In genomic region chr22:47676685-47677084, GRCh38 we compare ENCODE assay signal across 29 cellular contexts.
"Had no signal": no experiment of that assay in that cellular context is flagged by ENCODE, and none has a peak within 500 bp of the region (broad histone marks: within the 10 kb centered on the region; RNA-seq: fewer than 3 reads in every experiment).

No MANE protein-coding gene starts in this region.

- H3K4me3 Mint-ChIP-seq: activated CD4-positive, alpha-beta memory T cell treated with anti-CD3 and anti-CD28 coated beads, Interleukin-2, amount 10 ng/mL, durations not matched to agents 7 days and 5 days; activated CD4-positive, alpha-beta T cell treated with anti-CD3 and anti-CD28 coated beads for 36 hours; activated CD4-positive, alpha-beta T cell treated with anti-CD3 and anti-CD28 coated beads, Interleukin-2, amount 10 ng/mL, durations not matched to agents 24 days and 14 days; activated naive CD4-positive, alpha-beta T cell treated with anti-CD3 and anti-CD28 coated beads, Interleukin-2, amount 10 ng/mL, durations not matched to agents 7 days and 5 days; activated naive CD8-positive, alpha-beta T cell treated with anti-CD3 and anti-CD28 coated beads, Interleukin-2, amount 10 ng/mL, durations not matched to agents 7 days and 5 days; activated T-cell treated with anti-CD3 and anti-CD28 coated beads, Interleukin-2, amount 50 U/mL, for 24 hours; activated T-cell treated with anti-CD3 and anti-CD28 coated beads, Interleukin-2, amount 50 U/mL, for 72 hours; brain had no signal

- H3K36me3 Mint-ChIP-seq: activated naive CD4-positive, alpha-beta T cell treated with anti-CD3 and anti-CD28 coated beads, Interleukin-2, amount 10 ng/mL, durations not matched to agents 7 days and 5 days; activated naive CD4-positive, alpha-beta T cell treated with anti-CD3 and anti-CD28 coated beads, Interleukin-2, amount 50 U/mL, for 72 hours; brain had no signal

- H3K9me3 Mint-ChIP-seq: activated T-cell treated with anti-CD3 and anti-CD28 coated beads, Interleukin-2, amount 50 U/mL, for 24 hours had no signal

- H3K4me1 Mint-ChIP-seq: activated CD4-positive, alpha-beta memory T cell treated with anti-CD3 and anti-CD28 coated beads, Interleukin-2, amount 10 ng/mL, durations not matched to agents 7 days and 5 days; activated CD4-positive, alpha-beta T cell treated with anti-CD3 and anti-CD28 coated beads for 36 hours; activated CD4-positive, alpha-beta T cell treated with anti-CD3 and anti-CD28 coated beads, Interleukin-2, amount 10 ng/mL, durations not matched to agents 24 days and 14 days; activated naive CD4-positive, alpha-beta T cell treated with anti-CD3 and anti-CD28 coated beads, Interleukin-2, amount 10 ng/mL, durations not matched to agents 7 days and 5 days; activated naive CD8-positive, alpha-beta T cell treated with anti-CD3 and anti-CD28 coated beads, Interleukin-2, amount 10 ng/mL, durations not matched to agents 7 days and 5 days had no signal

- H3K27me3 ChIP-seq: ascending aorta had no signal

- ATAC-seq: activated CD4-positive, alpha-beta T cell treated with anti-CD3 and anti-CD28 coated beads for 36 hours; activated naive CD4-positive, alpha-beta T cell treated with anti-CD3 and anti-CD28 coated beads, Interleukin-2, amount 50 U/mL, for 72 hours; activated T-cell treated with anti-CD3 and anti-CD28 coated beads, Interleukin-2, amount 50 U/mL, for 72 hours; gastroesophageal sphincter had no signal

- H3K4me1 ChIP-seq: ascending aorta, esophagus squamous epithelium, gastroesophageal sphincter had no signal

- H3K27ac ChIP-seq: ascending aorta, epithelial cell of prostate, esophagus squamous epithelium, gastroesophageal sphincter had no signal

- FAIRE-seq: bronchial epithelial cell, colon, endometrium, endothelial cell of umbilical vein had no signal

- H3K9me3 ChIP-seq: ascending aorta, gastroesophageal sphincter had no signal

- H3K4me3 ChIP-seq: ascending aorta, esophagus squamous epithelium, gastroesophageal sphincter had no signal

- H3K27ac Mint-ChIP-seq: activated CD4-positive, alpha-beta memory T cell treated with anti-CD3 and anti-CD28 coated beads, Interleukin-2, amount 10 ng/mL, durations not matched to agents 7 days and 5 days; activated CD4-positive, alpha-beta T cell treated with anti-CD3 and anti-CD28 coated beads for 36 hours; activated CD4-positive, alpha-beta T cell treated with anti-CD3 and anti-CD28 coated beads, Interleukin-2, amount 10 ng/mL, durations not matched to agents 24 days and 14 days; activated naive CD4-positive, alpha-beta T cell treated with anti-CD3 and anti-CD28 coated beads, Interleukin-2, amount 10 ng/mL, durations not matched to agents 7 days and 5 days; activated naive CD4-positive, alpha-beta T cell treated with anti-CD3 and anti-CD28 coated beads, Interleukin-2, amount 50 U/mL, for 72 hours; activated naive CD8-positive, alpha-beta T cell treated with anti-CD3 and anti-CD28 coated beads, Interleukin-2, amount 10 ng/mL, durations not matched to agents 7 days and 5 days; activated T-cell treated with anti-CD3 and anti-CD28 coated beads, Interleukin-2, amount 50 U/mL, for 24 hours; activated T-cell treated with anti-CD3 and anti-CD28 coated beads, Interleukin-2, amount 50 U/mL, for 72 hours; brain had no signal

- H3K27me3 Mint-ChIP-seq: activated CD4-positive, alpha-beta memory T cell treated with anti-CD3 and anti-CD28 coated beads, Interleukin-2, amount 10 ng/mL, durations not matched to agents 7 days and 5 days; activated CD4-positive, alpha-beta T cell treated with anti-CD3 and anti-CD28 coated beads, Interleukin-2, amount 10 ng/mL, durations not matched to agents 24 days and 14 days; activated naive CD4-positive, alpha-beta T cell treated with anti-CD3 and anti-CD28 coated beads, Interleukin-2, amount 10 ng/mL, durations not matched to agents 7 days and 5 days; activated naive CD8-positive, alpha-beta T cell treated with anti-CD3 and anti-CD28 coated beads, Interleukin-2, amount 10 ng/mL, durations not matched to agents 7 days and 5 days had no signal

- DNase-seq: activated CD4-positive, alpha-beta memory T cell treated with anti-CD3 and anti-CD28 coated beads, Interleukin-2, amount 10 ng/mL, durations not matched to agents 7 days and 5 days; activated CD4-positive, alpha-beta T cell treated with anti-CD3 and anti-CD28 coated beads for 36 hours; activated CD4-positive, alpha-beta T cell treated with anti-CD3 and anti-CD28 coated beads, Interleukin-2, amount 10 ng/mL, durations not matched to agents 24 days and 14 days; activated CD4-positive, CD25-positive, alpha-beta regulatory T cell; activated CD4-positive, CD25-positive, alpha-beta regulatory T cell treated with anti-CD3 and anti-CD28 coated beads, Interleukin-2, amount 50 U/mL, for 72 hours; activated CD8-positive, alpha-beta memory T cell treated with anti-CD3 and anti-CD28 coated beads, Interleukin-2, amount 50 U/mL, for 48 hours; activated gamma-delta T cell; activated naive CD4-positive, alpha-beta T cell; activated naive CD4-positive, alpha-beta T cell treated with anti-CD3 and anti-CD28 coated beads, Interleukin-2, amount 10 ng/mL, durations not matched to agents 7 days and 5 days; activated naive CD8-positive, alpha-beta T cell treated with anti-CD3 and anti-CD28 coated beads, Interleukin-2, amount 10 ng/mL, durations not matched to agents 7 days and 5 days; activated T-cell treated with anti-CD3 and anti-CD28 coated beads for 4 hours; activated T-cell treated with anti-CD3 and anti-CD28 coated beads, Interleukin-2, amount 50 U/mL, for 24 hours; activated T-cell treated with anti-CD3 and anti-CD28 coated beads, Interleukin-2, amount 50 U/mL, for 72 hours; caudate nucleus; cortex of kidney; dermis blood vessel endothelial cell; effector CD8-positive, alpha-beta T cell; esophagus squamous epithelium; foreskin melanocyte; T-helper 2 cell had no signal

- H3K36me3 ChIP-seq: ascending aorta, esophagus squamous epithelium, gastroesophageal sphincter had no signal
